ENCODE assay signal across 18 cellular contexts in genomic region chr7:81114682-81115081, GRCh38.
"Had no signal": no experiment of that assay in that cellular context is flagged by ENCODE, and none has a peak within 500 bp of the region (broad histone marks: within the 10 kb centered on the region; RNA-seq: fewer than 3 reads in every experiment).

No MANE protein-coding gene starts in this region.

- DNase-seq: activated CD4-positive, alpha-beta T cell treated with anti-CD3 and anti-CD28 coated beads, Interleukin-2, amount 50 U/mL, for 1 hour; activated CD8-positive, alpha-beta memory T cell treated with anti-CD3 and anti-CD28 coated beads, Interleukin-2, amount 50 U/mL, for 4 hours; activated naive CD4-positive, alpha-beta T cell treated with anti-CD3 and anti-CD28 coated beads, Interleukin-2, amount 10 ng/mL, durations not matched to agents 7 days and 5 days; activated naive CD8-positive, alpha-beta T cell treated with anti-CD3 and anti-CD28 coated beads, Interleukin-2, amount 50 U/mL, for 24 hours; activated T-cell treated with anti-CD3 and anti-CD28 coated beads, Interleukin-2, amount 50 U/mL, for 4 hours; effector memory CD8-positive, alpha-beta T cell; gastrocnemius medialis; heart left ventricle; left ventricle myocardium inferior; stimulated activated naive CD8-positive, alpha-beta T cell treated with anti-CD3 and anti-CD28 coated beads, Interleukin-15, Interleukin-2, amounts not matched to agents 100 U/mL and 50 U/mL, for 24 hours; substantia nigra; tibial artery had no signal

- H3K27me3 ChIP-seq: ascending aorta, gastrocnemius medialis, heart left ventricle, right atrium auricular region, tibial artery had no signal

- ATAC-seq: activated naive CD8-positive, alpha-beta T cell treated with anti-CD3 and anti-CD28 coated beads, Interleukin-2, amount 50 U/mL, for 24 hours; activated T-cell treated with anti-CD3 and anti-CD28 coated beads, Interleukin-2, amount 50 U/mL, for 4 hours; effector memory CD8-positive, alpha-beta T cell; gastrocnemius medialis; heart left ventricle; stimulated activated naive CD8-positive, alpha-beta T cell treated with anti-CD3 and anti-CD28 coated beads, Interleukin-15, Interleukin-2, amounts not matched to agents 100 U/mL and 50 U/mL, for 24 hours had no signal

- FAIRE-seq: urothelium cell line had no signal

- H3K27ac ChIP-seq: ascending aorta, epithelial cell of prostate, gastrocnemius medialis, heart left ventricle, left ventricle myocardium inferior, prostate gland, right atrium auricular region, skin epidermis, tibial artery had no signal

- H3K4me1 ChIP-seq: ascending aorta, gastrocnemius medialis, heart left ventricle, left ventricle myocardium inferior, prostate gland, right atrium auricular region, tibial artery had no signal

- H3K36me3 ChIP-seq: ascending aorta, gastrocnemius medialis, heart left ventricle, left ventricle myocardium inferior, prostate gland, right atrium auricular region, tibial artery had no signal

- H3K4me3 ChIP-seq: ascending aorta, gastrocnemius medialis, heart left ventricle, left ventricle myocardium inferior, prostate gland, right atrium auricular region, skin epidermis, tibial artery had no signal

- H3K9me3 ChIP-seq: ascending aorta, gastrocnemius medialis, heart left ventricle, left ventricle myocardium inferior, prostate gland, right atrium auricular region, tibial artery had no signal
